ENCODE assay signal across 22 cellular contexts in the genomic region with DNA sequence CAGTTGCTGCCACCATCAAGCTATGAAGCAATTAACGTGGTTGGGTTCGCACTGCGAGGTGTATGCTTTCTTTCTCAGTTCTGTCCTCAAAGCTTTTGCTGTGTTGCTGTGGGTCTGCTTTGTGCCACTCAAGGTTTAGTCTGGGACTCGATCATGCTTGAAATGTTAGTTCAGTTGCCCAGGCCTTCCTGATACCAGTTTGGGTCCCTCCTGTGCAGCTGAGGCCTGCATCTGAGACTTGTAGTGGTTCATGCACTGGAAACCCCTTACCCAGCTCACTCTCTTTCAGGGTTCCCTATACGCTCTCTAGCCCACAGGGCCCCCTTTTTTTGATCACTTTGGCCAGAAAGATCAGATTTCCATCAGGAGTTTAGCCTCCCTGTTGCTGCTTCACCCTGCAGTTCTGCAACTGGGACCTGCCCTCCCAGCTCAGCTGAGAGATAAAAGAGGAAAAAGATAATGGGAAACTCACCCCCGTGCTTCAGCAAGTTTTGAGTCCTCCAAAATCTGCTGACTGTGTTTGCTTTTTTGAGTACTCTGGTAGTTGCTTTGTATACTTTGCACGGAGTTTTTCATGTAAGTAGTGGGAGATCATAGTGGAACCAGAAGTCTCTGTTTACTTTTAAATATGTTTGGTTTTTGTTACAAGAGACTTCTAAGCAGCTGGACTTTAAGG.
A peak's percentile ranks its signal among the peaks of the same experiment; 100 is the strongest.
DNase-seq lines count a peak whose midpoint lies in the region; ATAC-seq and TF ChIP-seq lines count a peak whose summit lies in the region.
"Had no signal": no experiment of that assay in that cellular context is flagged by ENCODE, and none has a peak within 500 bp of the region (broad histone marks: within the 10 kb centered on the region; RNA-seq: fewer than 3 reads in every experiment).

No MANE protein-coding gene starts in this region.

- TF ChIP-seq CTCF in H9 (conservative IDR thresholded peaks at IDR 0.05) = no peak
- TF ChIP-seq CTCF in MM.1S (IDR thresholded peaks at IDR 0.05; ENCODE audit: low read length) = no peak
- TF ChIP-seq CTCF in left lung (IDR thresholded peaks at IDR 0.05) = no peak

- H2BK120ac ChIP-seq in H9 (ENCODE audit: low read depth, low read length, poor library complexity, severe bottlenecking) = no peak overlapping the region

- H2AFZ ChIP-seq in H9 (ENCODE audit: low read length) (no peak overlapping the region), MM.1S (ENCODE audit: low read length) (no peak overlapping the region)

- H3K18ac ChIP-seq in H9 (ENCODE audit: insufficient read length, low read depth, low read length) = no peak overlapping the region

- peaks cover 9% of the 10 kb centered on the region in 2 experiments for H3K4me1 Mint-ChIP-seq in H9
- H3K4me1 Mint-ChIP-seq: CD14-positive monocyte, IgD-negative memory B cell had no signal

- intact Hi-C loops in left lung (cut with DNase I) = no loop called here

- peak overlapping the region in 2 of 3 experiments; percentile 74 to 83; a peak in 4 of 7 replicates for H3K27ac Mint-ChIP-seq in H9
- H3K27ac Mint-ChIP-seq: IgD-negative memory B cell, T-cell had no signal

- DNase-seq in H9 (no peak), MM.1S (peak; percentile 56), left lung (no peak), pons (ENCODE audit: low spot score) (peak; percentile 53), NCI-H2081 treated with DMSO at 0.1 percent for 48 hours (lab: John Stamatoyannopoulos, UW) (no peak), DMS79 (lab: John Stamatoyannopoulos, UW) (no peak)
- no peak for DNase-seq in activated T-cell treated with anti-CD3 and anti-CD28 coated beads, Interleukin-2, amount 50 U/mL, for 1 hour
- DNase-seq: AML-193, DMS153, H7, NCI-H1092 treated with DMSO at 0.1 percent for 48 hours, NCI-H146, NCI-H2081, NCI-H526, PC-3, RPMI8226, SHP77 treated with DMSO at 0.1 percent for 48 hours, SK-N-SH, T-cell had no signal

- H4K8ac ChIP-seq in H9 (replicated peaks; ENCODE audit: insufficient read length, low read depth, low read length) = no peak overlapping the region

- no peak overlapping the region for H2BK5ac ChIP-seq in H9 (ENCODE audit: insufficient read length, low read length)

- H3K23me2 ChIP-seq in H9 (ENCODE audit: insufficient read length, low read depth, low read length, poor library complexity, severe bottlenecking) = no peaks in the 10 kb centered on the region

- no peaks in the 10 kb centered on the region for H3K27me3 Mint-ChIP-seq in H9 (ENCODE audit: low read depth)
- H3K27me3 Mint-ChIP-seq: IgD-negative memory B cell, T-cell had no signal

- H3K27me3 ChIP-seq in H9 (ENCODE audit: insufficient read depth, low read length) (no peaks in the 10 kb centered on the region), MM.1S (replicated peaks; ENCODE audit: insufficient read depth, low read length) (no peaks in the 10 kb centered on the region), left lung (no peaks in the 10 kb centered on the region)

- H3K23ac ChIP-seq in H9 (ENCODE audit: insufficient read length, low read depth, low read length) = no peak overlapping the region

- H3K4me2 ChIP-seq in H9 (ENCODE audit: insufficient read depth, insufficient read length, low read length) = no peak overlapping the region
- H3K4me2 ChIP-seq in MM.1S (ENCODE audit: low read depth, low read length) = peak overlapping the region; percentile 7; the same call in 1 of the 2 replicates
- H3K4me2 ChIP-seq: SK-N-SH had no signal

- no peak overlapping the region for H4K5ac ChIP-seq in H9 (ENCODE audit: insufficient read length, low read depth, low read length)

- H3K79me2 ChIP-seq in H9 (ENCODE audit: insufficient read depth, low read length) = no peaks in the 10 kb centered on the region
- H3K79me2 ChIP-seq in MM.1S (ENCODE audit: low read length) = no peaks in the 10 kb centered on the region

- H3K14ac ChIP-seq in H9 (ENCODE audit: insufficient read depth, low read length) = no peak overlapping the region

- no CpG with 5 or more reads among the region's 7 CpGs for WGBS in H9 (ENCODE audit: extremely low coverage, insufficient read length, low lambda C conversion rate)

- H3K4me1 ChIP-seq in H9 (ENCODE audit: insufficient read depth, low read length) (no peaks in the 10 kb centered on the region), MM.1S (ENCODE audit: low read length) (peaks cover 25% of the 10 kb centered on the region), left lung (no peaks in the 10 kb centered on the region)

- no peak overlapping the region for H3K4ac ChIP-seq in H9 (ENCODE audit: low read depth, low read length)

- no peak overlapping the region for H3T11ph ChIP-seq in H9 (ENCODE audit: low read length)

- no peak overlapping the region for H3K9ac ChIP-seq in H9 (ENCODE audit: extremely low read depth, insufficient read length, low read length)
- H3K9ac ChIP-seq in MM.1S (ENCODE audit: low read length) = no peak overlapping the region
- H3K9ac ChIP-seq: SK-N-SH had no signal

- no peak overlapping the region for H2BK20ac ChIP-seq in H9 (ENCODE audit: low read depth, low read length, poor library complexity, severe bottlenecking)

- H3K9me2 ChIP-seq in MM.1S (replicated peaks; ENCODE audit: insufficient read depth, low read length) = no peaks in the 10 kb centered on the region
- H3K9me2 ChIP-seq: SK-N-SH had no signal

- ATAC-seq in left lung = peak; percentile 35
- ATAC-seq: PC-3, T-cell had no signal

- H3K4me3 Mint-ChIP-seq in H9 = no peak overlapping the region
- H3K4me3 Mint-ChIP-seq: CD14-positive monocyte, IgD-negative memory B cell, T-cell had no signal

- H4K20me1 ChIP-seq in H9 (ENCODE audit: control insufficient read depth, insufficient read depth, insufficient read length) = no peaks in the 10 kb centered on the region
- no peaks in the 10 kb centered on the region for H4K20me1 ChIP-seq in MM.1S (ENCODE audit: insufficient read depth, low read length)

- H3K79me1 ChIP-seq in H9 (ENCODE audit: insufficient read depth, low read depth, low read length, poor library complexity, severe bottlenecking) = no peaks in the 10 kb centered on the region

- no peak overlapping the region for H3K4me3 ChIP-seq in MM.1S (ENCODE audit: low read length)
- H3K4me3 ChIP-seq in left lung = no peak overlapping the region

- no peak overlapping the region for H2BK12ac ChIP-seq in H9 (ENCODE audit: insufficient read length, low read depth, low read length)

- H3K9me3 ChIP-seq in H9 (ENCODE audit: control insufficient read depth, low read depth, low read length) = no peaks in the 10 kb centered on the region
- no peaks in the 10 kb centered on the region for H3K9me3 ChIP-seq in MM.1S (replicated peaks; ENCODE audit: insufficient read depth, low read length)
- H3K9me3 ChIP-seq in left lung = no peaks in the 10 kb centered on the region
- H3K9me3 ChIP-seq: SK-N-SH had no signal

- no peak overlapping the region for H2AK5ac ChIP-seq in H9 (ENCODE audit: insufficient read length, low read length)

- no peak overlapping the region for H3K56ac ChIP-seq in H9 (ENCODE audit: insufficient read length, low read depth, low read length)

- peaks cover 6% of the 10 kb centered on the region; the same call in 1 of the 2 replicates for H3F3A ChIP-seq in MM.1S (ENCODE audit: insufficient read depth, low read length)

- H3K27ac ChIP-seq in H9 (ENCODE audit: insufficient read length, low read depth, low read length) (no peak overlapping the region), MM.1S (ENCODE audit: low read length) (no peak overlapping the region; the same call in 1 of the 2 replicates), left lung (no peak overlapping the region)
- H3K27ac ChIP-seq: HL-60 had no signal

- no peaks in the 10 kb centered on the region for H3K36me3 ChIP-seq in MM.1S (replicated peaks; ENCODE audit: insufficient read depth, low read length)
- no peaks in the 10 kb centered on the region for H3K36me3 ChIP-seq in left lung

- H2BK15ac ChIP-seq in H9 (ENCODE audit: low read depth, low read length) = no peak overlapping the region

- no peaks in the 10 kb centered on the region for H3K9me3 Mint-ChIP-seq in H9
- H3K9me3 Mint-ChIP-seq: CD14-positive monocyte, IgD-negative memory B cell, T-cell had no signal

- H3K36me3 Mint-ChIP-seq in H9 (ENCODE audit: insufficient read depth in 1 of 3, low read depth in 3 of 3) = no peaks in the 10 kb centered on the region
- H3K36me3 Mint-ChIP-seq: CD14-positive monocyte, T-cell had no signal

- no peak overlapping the region for H4K91ac ChIP-seq in H9 (ENCODE audit: insufficient read length, low read depth, low read length)

Comparison
In these comparisons a context has a peak if more than half of its experiments do, and no peak if none do; other contexts are left out.
1. DNase-seq: peak in MM.1S (single experiment) and pons (single experiment); none in H9 (single experiment), left lung (0 of 2), NCI-H2081 treated with DMSO at 0.1 percent for 48 hours (single experiment), activated T-cell treated with anti-CD3 and anti-CD28 coated beads, Interleukin-2, amount 50 U/mL, for 1 hour (single experiment) and DMS79 (single experiment).